Comparison of ENCODE assay signal across 8 cellular contexts in genomic region chr10:1109795-1110673, GRCh38. TPM values are rescaled to one million over a fixed set of nuclear protein-coding genes. Genes with fewer than 3 reads are reported as not detected.
A peak's percentile ranks its signal among the peaks of the same experiment; 100 is the strongest.
DNase-seq lines count a peak whose midpoint lies in the region; ATAC-seq and TF ChIP-seq lines count a peak whose summit lies in the region.

No MANE protein-coding gene starts in this region.

- no peaks in the 10 kb centered on the region for H3K9me2 ChIP-seq in hepatocyte (replicated peaks; ENCODE audit: insufficient read depth)

- peaks cover 14% of the 10 kb centered on the region for H3K4me1 Mint-ChIP-seq in Calu3 (ENCODE audit: low read depth, unreplicated experiment)
- peaks cover 25% of the 10 kb centered on the region for H3K4me1 Mint-ChIP-seq in activated naive CD8-positive, alpha-beta T cell treated with anti-CD3 and anti-CD28 coated beads for 36 hours

- no peak overlapping the region for H3K4me2 ChIP-seq in hepatocyte

- no peaks in the 10 kb centered on the region for H3K9me3 ChIP-seq in hepatocyte (ENCODE audit: low read depth)

- H3K27ac ChIP-seq in HL-60 (replicated peaks), result no peak overlapping the region
- H3K27ac ChIP-seq in hepatocyte, result peak overlapping the region; percentile 78

- CTCF ChIA-PET in Calu3 (lab: Charles Lee), result interaction anchor here (0.7 to 1.6 kb wide), 3 partner anchors 29 to 311 kb away, joined by 3 to 5 read pairs (median 3); no protein-coding TSS in a partner anchor

- H3K4me3 ChIP-seq in HL-60 (replicated peaks; ENCODE audit: insufficient read depth, low read length) (no peak overlapping the region), hepatocyte (no peak overlapping the region)

- intact Hi-C loops in Calu3 (cut with micrococcal nuclease; ENCODE audit: unreplicated experiment), result no loop called here

- no peak overlapping the region for H3K27ac Mint-ChIP-seq in Calu3 (ENCODE audit: unreplicated experiment)
- peak overlapping the region; percentile 88 for H3K27ac Mint-ChIP-seq in activated naive CD8-positive, alpha-beta T cell treated with anti-CD3 and anti-CD28 coated beads for 36 hours

- H3K9me3 Mint-ChIP-seq in Calu3 (ENCODE audit: low read depth, unreplicated experiment), result no peaks in the 10 kb centered on the region
- no peaks in the 10 kb centered on the region for H3K9me3 Mint-ChIP-seq in activated naive CD8-positive, alpha-beta T cell treated with anti-CD3 and anti-CD28 coated beads for 36 hours

- H3K36me3 Mint-ChIP-seq in Calu3 (ENCODE audit: insufficient read depth, unreplicated experiment), result peaks cover 29% of the 10 kb centered on the region
- peaks cover 43% of the 10 kb centered on the region for H3K36me3 Mint-ChIP-seq in activated naive CD8-positive, alpha-beta T cell treated with anti-CD3 and anti-CD28 coated beads for 36 hours

- no peak overlapping the region for H3K4me3 Mint-ChIP-seq in Calu3 (ENCODE audit: low read depth, unreplicated experiment)
- no peak overlapping the region for H3K4me3 Mint-ChIP-seq in activated naive CD8-positive, alpha-beta T cell treated with anti-CD3 and anti-CD28 coated beads for 36 hours

- TF ChIP-seq CTCF in Calu3 (IDR thresholded peaks at IDR 0.05; ENCODE audit: unreplicated experiment) (peak; percentile 62), HL-60 (IDR thresholded peaks at IDR 0.05; ENCODE audit: insufficient read depth, low read length) (peak; percentile 24), hepatocyte (IDR thresholded peaks at IDR 0.05; ENCODE audit: poor library complexity) (peak; percentile 82)

- peak; percentile 50 for DNase-seq in Calu3
- DNase-seq in HL-60 (ENCODE audit: low read depth in 1 of 2, low spot score in 1 of 2), result peak; percentile 11 to 19
- peak; percentile 21 to 70 for DNase-seq in SW 1271 (lab: John Stamatoyannopoulos, UW)
- DNase-seq in activated naive CD8-positive, alpha-beta T cell treated with anti-CD3 and anti-CD28 coated beads for 36 hours, result peak; percentile 77
- peak; percentile 84 for DNase-seq in hepatocyte (ENCODE audit: low spot score)
- DNase-seq in smooth muscle cell of the brain vasculature (ENCODE audit: low read depth, low spot score), result peak; percentile 43
- DNase-seq in cortex of kidney (lab: John Stamatoyannopoulos, UW), result no peak

- BruUV-seq in Calu3 (replicated peaks; lab: Mats Ljungman, UMichigan), result no TSS peak

- H3K27me3 ChIP-seq in HL-60 (ENCODE audit: insufficient read depth, poor library complexity, severe bottlenecking), result no peaks in the 10 kb centered on the region
- H3K27me3 ChIP-seq in hepatocyte, result no peaks in the 10 kb centered on the region

- peak; percentile 68 for ATAC-seq in GM19397 (IDR thresholded peaks at IDR 0.05; ENCODE audit: unreplicated experiment)

- H3K36me3 ChIP-seq in hepatocyte (replicated peaks; ENCODE audit: insufficient read depth, low read depth), result no peaks in the 10 kb centered on the region

- H2AFZ ChIP-seq in hepatocyte, result no peak overlapping the region

- H3K4me1 ChIP-seq in hepatocyte (ENCODE audit: insufficient read depth), result peaks cover 4% of the 10 kb centered on the region

- WGBS in hepatocyte (ENCODE audit: low lambda C conversion rate, missing lambda C conversion rate), result 70% methylated on average over 32 of the region's 32 CpGs

- H3K79me2 ChIP-seq in hepatocyte, result no peaks in the 10 kb centered on the region

- no peaks in the 10 kb centered on the region for H3K27me3 Mint-ChIP-seq in Calu3 (ENCODE audit: unreplicated experiment)
- H3K27me3 Mint-ChIP-seq in activated naive CD8-positive, alpha-beta T cell treated with anti-CD3 and anti-CD28 coated beads for 36 hours, result no peaks in the 10 kb centered on the region

- H4K20me1 ChIP-seq in hepatocyte (ENCODE audit: insufficient read depth, poor library complexity, severe bottlenecking), result no peaks in the 10 kb centered on the region

RNA-seq across cellular contexts. Expression of gene WDR37, which starts 53.8 kb away (rescaled TPM):
- total RNA-seq in Calu3 (2022) (16.1 and 17.8 TPM in 2 replicates), hepatocyte (12.3 and 15.2 TPM in 2 replicates)
- total RNA-seq in activated naive CD8-positive, alpha-beta T cell treated with anti-CD3 and anti-CD28 coated beads for 36 hours, result 10 to 100 TPM; 14.0 to 14.2 TPM
- 8.6 and 13.2 TPM in 2 replicates for polyA plus RNA-seq in hepatocyte

Comparison
In these comparisons a context has a peak if more than half of its experiments do, and no peak if none do; other contexts are left out.
1. CTCF ChIP-seq: peak in every context shown above with its lines; median percentile 82 in hepatocyte; 62 in Calu3; 24 in HL-60.